Comparison of ENCODE assay signal across 2 cellular contexts in genomic region chr5:51644976-51645375, GRCh38.
TF ChIP-seq lines count a peak whose summit lies in the region.

No MANE protein-coding gene starts in this region.

TF ChIP-seq in IMR-90, 13 proteins besides CTCF, POLR2A, EP300 and RAD21 (continued from another document):
- TF ChIP-seq USF2 (IDR thresholded peaks at IDR 0.05; ENCODE audit: low read depth, low read length), result no peak
- TF ChIP-seq MXI1 (IDR thresholded peaks at IDR 0.05; ENCODE audit: borderline replicate concordance, low read depth, low read length), result no peak

TF ChIP-seq in GM23338, 12 proteins besides CTCF, POLR2A, EP300 and RAD21 (continued from another document):
- TF ChIP-seq ZNF462 (CRISPR knock-in tag; IDR thresholded peaks at IDR 0.05) (no peak), EZH2 (IDR thresholded peaks at IDR 0.05; ENCODE audit: low read depth, unreplicated experiment) (no peak), CREB1 (CRISPR knock-in tag; IDR thresholded peaks at IDR 0.05; ENCODE audit: low read depth) (no peak), ETS1 (IDR thresholded peaks at IDR 0.05) (no peak), REST (IDR thresholded peaks at IDR 0.05; ENCODE audit: unreplicated experiment) (no peak)
